1 cellular context compared by ENCODE assay signal in the genomic region with DNA sequence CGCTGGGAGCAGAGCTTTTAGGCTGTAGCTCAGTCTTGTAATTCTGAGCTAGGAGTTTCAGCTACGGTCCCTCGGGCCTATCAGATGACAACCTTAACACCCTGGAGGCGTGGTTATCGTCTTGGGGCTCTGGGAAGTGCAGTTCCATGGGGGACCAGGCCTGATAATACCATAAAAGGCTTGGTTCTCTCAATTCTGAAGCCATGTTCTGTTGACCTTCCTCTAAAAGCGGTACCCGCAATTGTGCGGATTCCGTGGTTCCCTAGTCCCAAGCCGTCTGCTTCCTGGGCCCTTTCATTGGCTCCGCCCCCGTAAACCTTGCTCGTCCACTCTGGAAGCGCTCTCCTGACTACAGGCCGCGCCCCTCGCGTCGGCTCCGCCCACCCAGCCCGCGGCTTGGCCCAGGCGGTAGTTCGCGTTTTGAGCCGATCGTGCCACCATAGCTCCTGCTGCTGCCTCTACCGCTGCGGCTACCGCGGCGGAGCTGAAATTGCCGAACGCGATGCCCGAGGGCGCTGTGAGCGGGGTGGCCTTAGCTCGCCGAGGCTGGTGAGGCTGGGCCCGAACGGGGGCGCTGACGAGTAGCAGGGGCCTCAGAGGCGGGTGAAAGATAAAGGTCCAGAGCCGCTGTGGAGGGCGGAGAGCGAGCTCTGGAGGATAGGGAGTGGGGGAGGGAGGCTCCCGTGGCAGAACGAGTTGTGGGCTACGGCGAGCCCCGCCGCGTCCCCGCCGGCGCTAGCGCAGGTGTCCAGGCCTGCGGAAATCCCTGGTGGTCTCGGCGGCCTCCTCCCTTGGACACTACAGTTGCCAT.
A peak's percentile ranks its signal among the peaks of the same experiment; 100 is the strongest.
TF ChIP-seq lines count a peak whose summit lies in the region.

A gene with protein sequence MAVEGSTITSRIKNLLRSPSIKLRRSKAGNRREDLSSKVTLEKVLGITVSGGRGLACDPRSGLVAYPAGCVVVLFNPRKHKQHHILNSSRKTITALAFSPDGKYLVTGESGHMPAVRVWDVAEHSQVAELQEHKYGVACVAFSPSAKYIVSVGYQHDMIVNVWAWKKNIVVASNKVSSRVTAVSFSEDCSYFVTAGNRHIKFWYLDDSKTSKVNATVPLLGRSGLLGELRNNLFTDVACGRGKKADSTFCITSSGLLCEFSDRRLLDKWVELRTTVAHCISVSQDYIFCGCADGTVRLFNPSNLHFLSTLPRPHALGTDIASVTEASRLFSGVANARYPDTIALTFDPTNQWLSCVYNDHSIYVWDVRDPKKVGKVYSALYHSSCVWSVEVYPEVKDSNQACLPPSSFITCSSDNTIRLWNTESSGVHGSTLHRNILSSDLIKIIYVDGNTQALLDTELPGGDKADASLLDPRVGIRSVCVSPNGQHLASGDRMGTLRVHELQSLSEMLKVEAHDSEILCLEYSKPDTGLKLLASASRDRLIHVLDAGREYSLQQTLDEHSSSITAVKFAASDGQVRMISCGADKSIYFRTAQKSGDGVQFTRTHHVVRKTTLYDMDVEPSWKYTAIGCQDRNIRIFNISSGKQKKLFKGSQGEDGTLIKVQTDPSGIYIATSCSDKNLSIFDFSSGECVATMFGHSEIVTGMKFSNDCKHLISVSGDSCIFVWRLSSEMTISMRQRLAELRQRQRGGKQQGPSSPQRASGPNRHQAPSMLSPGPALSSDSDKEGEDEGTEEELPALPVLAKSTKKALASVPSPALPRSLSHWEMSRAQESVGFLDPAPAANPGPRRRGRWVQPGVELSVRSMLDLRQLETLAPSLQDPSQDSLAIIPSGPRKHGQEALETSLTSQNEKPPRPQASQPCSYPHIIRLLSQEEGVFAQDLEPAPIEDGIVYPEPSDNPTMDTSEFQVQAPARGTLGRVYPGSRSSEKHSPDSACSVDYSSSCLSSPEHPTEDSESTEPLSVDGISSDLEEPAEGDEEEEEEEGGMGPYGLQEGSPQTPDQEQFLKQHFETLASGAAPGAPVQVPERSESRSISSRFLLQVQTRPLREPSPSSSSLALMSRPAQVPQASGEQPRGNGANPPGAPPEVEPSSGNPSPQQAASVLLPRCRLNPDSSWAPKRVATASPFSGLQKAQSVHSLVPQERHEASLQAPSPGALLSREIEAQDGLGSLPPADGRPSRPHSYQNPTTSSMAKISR (N-terminal part only) (plus strand): TSS at position 423 of the 811 bp plus-strand sequence. CDS start 792 bp downstream, outside the sequence.

TF ChIP-seq in HepG2, 621 proteins besides CTCF, POLR2A, EP300 and RAD21 (continued from another document and continues in another):
- TF ChIP-seq, protein P1, sequence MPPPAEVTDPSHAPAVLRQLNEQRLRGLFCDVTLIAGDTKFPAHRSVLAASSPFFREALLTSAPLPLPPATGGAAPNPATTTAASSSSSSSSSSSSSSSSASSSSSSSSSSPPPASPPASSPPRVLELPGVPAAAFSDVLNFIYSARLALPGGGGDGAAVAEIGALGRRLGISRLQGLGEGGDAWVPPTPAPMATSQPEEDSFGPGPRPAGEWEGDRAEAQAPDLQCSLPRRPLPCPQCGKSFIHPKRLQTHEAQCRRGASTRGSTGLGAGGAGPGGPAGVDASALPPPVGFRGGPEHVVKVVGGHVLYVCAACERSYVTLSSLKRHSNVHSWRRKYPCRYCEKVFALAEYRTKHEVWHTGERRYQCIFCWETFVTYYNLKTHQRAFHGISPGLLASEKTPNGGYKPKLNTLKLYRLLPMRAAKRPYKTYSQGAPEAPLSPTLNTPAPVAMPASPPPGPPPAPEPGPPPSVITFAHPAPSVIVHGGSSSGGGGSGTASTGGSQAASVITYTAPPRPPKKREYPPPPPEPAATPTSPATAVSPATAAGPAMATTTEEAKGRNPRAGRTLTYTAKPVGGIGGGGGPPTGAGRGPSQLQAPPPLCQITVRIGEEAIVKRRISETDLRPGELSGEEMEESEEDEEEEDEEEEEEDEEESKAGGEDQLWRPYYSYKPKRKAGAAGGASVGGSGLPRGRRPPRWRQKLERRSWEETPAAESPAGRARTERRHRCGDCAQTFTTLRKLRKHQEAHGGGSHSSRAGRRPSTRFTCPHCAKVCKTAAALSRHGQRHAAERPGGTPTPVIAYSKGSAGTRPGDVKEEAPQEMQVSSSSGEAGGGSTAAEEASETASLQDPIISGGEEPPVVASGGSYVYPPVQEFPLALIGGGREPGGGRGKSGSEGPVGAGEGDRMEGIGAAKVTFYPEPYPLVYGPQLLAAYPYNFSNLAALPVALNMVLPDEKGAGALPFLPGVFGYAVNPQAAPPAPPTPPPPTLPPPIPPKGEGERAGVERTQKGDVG (CRISPR knock-in tag; IDR thresholded peaks at IDR 0.05; ENCODE audit: borderline replicate concordance), result peak; percentile 89; the same call in 1 of the 2 replicates
- TF ChIP-seq MTA3 (CRISPR knock-in tag; IDR thresholded peaks at IDR 0.05) (no peak), ZNF547 (CRISPR knock-in tag; IDR thresholded peaks at IDR 0.05) (peak; percentile 85; the same call in 1 of the 2 replicates), SRSF1 (optimal IDR thresholded peaks at IDR 0.05; ENCODE audit: low read depth, low read length) (no peak), KDM6A (CRISPR knock-in tag; IDR thresholded peaks at IDR 0.05; ENCODE audit: low read depth) (no peak), GATAD1 (CRISPR knock-in tag; IDR thresholded peaks at IDR 0.05) (peak; percentile 90), ELF4 (CRISPR knock-in tag; IDR thresholded peaks at IDR 0.05; ENCODE audit: borderline replicate concordance) (no peak), HNRNPH1 (optimal IDR thresholded peaks at IDR 0.05; ENCODE audit: low read depth, low read length) (no peak), ZNF7 (CRISPR knock-in tag; IDR thresholded peaks at IDR 0.05) (no peak), ZNF232 (CRISPR knock-in tag; IDR thresholded peaks at IDR 0.05; ENCODE audit: borderline replicate concordance) (no peak; the same call in 1 of the 2 replicates), ZNF562 (CRISPR knock-in tag; IDR thresholded peaks at IDR 0.05; ENCODE audit: borderline replicate concordance) (no peak), ERF (CRISPR knock-in tag; IDR thresholded peaks at IDR 0.05) (peak; percentile 92; the same call in 1 of the 2 replicates), MAFF (IDR thresholded peaks at IDR 0.05; ENCODE audit: low read depth, low read length) (no peak), ZNF225 (CRISPR knock-in tag; IDR thresholded peaks at IDR 0.05) (no peak)
- TF ChIP-seq, protein P2, sequence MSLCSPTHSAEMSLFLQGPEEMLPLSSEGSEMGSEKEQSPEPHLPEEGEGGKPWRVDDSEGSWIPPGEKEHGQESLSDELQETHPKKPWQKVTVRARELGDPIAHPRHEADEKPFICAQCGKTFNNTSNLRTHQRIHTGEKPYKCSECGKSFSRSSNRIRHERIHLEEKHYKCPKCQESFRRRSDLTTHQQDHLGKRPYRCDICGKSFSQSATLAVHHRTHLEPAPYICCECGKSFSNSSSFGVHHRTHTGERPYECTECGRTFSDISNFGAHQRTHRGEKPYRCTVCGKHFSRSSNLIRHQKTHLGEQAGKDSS (CRISPR knock-in tag; IDR thresholded peaks at IDR 0.05; ENCODE audit: borderline replicate concordance, low read depth), result peak; percentile 98
- TF ChIP-seq, protein P3, sequence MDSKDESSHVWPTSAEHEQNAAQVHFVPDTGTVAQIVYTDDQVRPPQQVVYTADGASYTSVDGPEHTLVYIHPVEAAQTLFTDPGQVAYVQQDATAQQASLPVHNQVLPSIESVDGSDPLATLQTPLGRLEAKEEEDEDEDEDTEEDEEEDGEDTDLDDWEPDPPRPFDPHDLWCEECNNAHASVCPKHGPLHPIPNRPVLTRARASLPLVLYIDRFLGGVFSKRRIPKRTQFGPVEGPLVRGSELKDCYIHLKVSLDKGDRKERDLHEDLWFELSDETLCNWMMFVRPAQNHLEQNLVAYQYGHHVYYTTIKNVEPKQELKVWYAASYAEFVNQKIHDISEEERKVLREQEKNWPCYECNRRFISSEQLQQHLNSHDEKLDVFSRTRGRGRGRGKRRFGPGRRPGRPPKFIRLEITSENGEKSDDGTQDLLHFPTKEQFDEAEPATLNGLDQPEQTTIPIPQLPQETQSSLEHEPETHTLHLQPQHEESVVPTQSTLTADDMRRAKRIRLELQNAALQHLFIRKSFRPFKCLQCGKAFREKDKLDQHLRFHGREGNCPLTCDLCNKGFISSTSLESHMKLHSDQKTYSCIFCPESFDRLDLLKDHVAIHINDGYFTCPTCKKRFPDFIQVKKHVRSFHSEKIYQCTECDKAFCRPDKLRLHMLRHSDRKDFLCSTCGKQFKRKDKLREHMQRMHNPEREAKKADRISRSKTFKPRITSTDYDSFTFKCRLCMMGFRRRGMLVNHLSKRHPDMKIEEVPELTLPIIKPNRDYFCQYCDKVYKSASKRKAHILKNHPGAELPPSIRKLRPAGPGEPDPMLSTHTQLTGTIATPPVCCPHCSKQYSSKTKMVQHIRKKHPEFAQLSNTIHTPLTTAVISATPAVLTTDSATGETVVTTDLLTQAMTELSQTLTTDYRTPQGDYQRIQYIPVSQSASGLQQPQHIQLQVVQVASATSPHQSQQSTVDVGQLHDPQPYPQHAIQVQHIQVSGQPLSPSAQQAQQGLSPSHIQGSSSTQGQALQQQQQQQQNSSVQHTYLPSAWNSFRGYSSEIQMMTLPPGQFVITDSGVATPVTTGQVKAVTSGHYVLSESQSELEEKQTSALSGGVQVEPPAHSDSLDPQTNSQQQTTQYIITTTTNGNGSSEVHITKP (CRISPR knock-in tag; IDR thresholded peaks at IDR 0.05; ENCODE audit: low read depth), result peak; percentile 94
- TF ChIP-seq, protein P4, sequence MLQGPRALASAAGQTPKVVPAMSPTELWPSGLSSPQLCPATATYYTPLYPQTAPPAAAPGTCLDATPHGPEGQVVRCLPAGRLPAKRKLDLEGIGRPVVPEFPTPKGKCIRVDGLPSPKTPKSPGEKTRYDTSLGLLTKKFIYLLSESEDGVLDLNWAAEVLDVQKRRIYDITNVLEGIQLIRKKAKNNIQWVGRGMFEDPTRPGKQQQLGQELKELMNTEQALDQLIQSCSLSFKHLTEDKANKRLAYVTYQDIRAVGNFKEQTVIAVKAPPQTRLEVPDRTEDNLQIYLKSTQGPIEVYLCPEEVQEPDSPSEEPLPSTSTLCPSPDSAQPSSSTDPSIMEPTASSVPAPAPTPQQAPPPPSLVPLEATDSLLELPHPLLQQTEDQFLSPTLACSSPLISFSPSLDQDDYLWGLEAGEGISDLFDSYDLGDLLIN (CRISPR knock-in tag; IDR thresholded peaks at IDR 0.05; ENCODE audit: borderline replicate concordance), result no peak; the same call in 1 of the 2 replicates
- TF ChIP-seq, protein P5, sequence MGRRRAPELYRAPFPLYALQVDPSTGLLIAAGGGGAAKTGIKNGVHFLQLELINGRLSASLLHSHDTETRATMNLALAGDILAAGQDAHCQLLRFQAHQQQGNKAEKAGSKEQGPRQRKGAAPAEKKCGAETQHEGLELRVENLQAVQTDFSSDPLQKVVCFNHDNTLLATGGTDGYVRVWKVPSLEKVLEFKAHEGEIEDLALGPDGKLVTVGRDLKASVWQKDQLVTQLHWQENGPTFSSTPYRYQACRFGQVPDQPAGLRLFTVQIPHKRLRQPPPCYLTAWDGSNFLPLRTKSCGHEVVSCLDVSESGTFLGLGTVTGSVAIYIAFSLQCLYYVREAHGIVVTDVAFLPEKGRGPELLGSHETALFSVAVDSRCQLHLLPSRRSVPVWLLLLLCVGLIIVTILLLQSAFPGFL (CRISPR knock-in tag; IDR thresholded peaks at IDR 0.05), result no peak
- TF ChIP-seq, protein P6, sequence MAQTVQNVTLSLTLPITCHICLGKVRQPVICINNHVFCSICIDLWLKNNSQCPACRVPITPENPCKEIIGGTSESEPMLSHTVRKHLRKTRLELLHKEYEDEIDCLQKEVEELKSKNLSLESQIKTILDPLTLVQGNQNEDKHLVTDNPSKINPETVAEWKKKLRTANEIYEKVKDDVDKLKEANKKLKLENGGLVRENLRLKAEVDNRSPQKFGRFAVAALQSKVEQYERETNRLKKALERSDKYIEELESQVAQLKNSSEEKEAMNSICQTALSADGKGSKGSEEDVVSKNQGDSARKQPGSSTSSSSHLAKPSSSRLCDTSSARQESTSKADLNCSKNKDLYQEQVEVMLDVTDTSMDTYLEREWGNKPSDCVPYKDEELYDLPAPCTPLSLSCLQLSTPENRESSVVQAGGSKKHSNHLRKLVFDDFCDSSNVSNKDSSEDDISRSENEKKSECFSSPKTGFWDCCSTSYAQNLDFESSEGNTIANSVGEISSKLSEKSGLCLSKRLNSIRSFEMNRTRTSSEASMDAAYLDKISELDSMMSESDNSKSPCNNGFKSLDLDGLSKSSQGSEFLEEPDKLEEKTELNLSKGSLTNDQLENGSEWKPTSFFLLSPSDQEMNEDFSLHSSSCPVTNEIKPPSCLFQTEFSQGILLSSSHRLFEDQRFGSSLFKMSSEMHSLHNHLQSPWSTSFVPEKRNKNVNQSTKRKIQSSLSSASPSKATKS (CRISPR knock-in tag; IDR thresholded peaks at IDR 0.05), result no peak
- TF ChIP-seq, protein P7, sequence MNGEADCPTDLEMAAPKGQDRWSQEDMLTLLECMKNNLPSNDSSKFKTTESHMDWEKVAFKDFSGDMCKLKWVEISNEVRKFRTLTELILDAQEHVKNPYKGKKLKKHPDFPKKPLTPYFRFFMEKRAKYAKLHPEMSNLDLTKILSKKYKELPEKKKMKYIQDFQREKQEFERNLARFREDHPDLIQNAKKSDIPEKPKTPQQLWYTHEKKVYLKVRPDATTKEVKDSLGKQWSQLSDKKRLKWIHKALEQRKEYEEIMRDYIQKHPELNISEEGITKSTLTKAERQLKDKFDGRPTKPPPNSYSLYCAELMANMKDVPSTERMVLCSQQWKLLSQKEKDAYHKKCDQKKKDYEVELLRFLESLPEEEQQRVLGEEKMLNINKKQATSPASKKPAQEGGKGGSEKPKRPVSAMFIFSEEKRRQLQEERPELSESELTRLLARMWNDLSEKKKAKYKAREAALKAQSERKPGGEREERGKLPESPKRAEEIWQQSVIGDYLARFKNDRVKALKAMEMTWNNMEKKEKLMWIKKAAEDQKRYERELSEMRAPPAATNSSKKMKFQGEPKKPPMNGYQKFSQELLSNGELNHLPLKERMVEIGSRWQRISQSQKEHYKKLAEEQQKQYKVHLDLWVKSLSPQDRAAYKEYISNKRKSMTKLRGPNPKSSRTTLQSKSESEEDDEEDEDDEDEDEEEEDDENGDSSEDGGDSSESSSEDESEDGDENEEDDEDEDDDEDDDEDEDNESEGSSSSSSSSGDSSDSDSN (CRISPR knock-in tag; IDR thresholded peaks at IDR 0.05), result peak; percentile 98
- TF ChIP-seq, protein P8, sequence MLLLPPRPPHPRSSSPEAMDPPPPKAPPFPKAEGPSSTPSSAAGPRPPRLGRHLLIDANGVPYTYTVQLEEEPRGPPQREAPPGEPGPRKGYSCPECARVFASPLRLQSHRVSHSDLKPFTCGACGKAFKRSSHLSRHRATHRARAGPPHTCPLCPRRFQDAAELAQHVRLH (CRISPR knock-in tag; IDR thresholded peaks at IDR 0.05; ENCODE audit: borderline replicate concordance, low read depth), result peak; percentile 93; the same call in 1 of the 2 replicates
- TF ChIP-seq, protein P9, sequence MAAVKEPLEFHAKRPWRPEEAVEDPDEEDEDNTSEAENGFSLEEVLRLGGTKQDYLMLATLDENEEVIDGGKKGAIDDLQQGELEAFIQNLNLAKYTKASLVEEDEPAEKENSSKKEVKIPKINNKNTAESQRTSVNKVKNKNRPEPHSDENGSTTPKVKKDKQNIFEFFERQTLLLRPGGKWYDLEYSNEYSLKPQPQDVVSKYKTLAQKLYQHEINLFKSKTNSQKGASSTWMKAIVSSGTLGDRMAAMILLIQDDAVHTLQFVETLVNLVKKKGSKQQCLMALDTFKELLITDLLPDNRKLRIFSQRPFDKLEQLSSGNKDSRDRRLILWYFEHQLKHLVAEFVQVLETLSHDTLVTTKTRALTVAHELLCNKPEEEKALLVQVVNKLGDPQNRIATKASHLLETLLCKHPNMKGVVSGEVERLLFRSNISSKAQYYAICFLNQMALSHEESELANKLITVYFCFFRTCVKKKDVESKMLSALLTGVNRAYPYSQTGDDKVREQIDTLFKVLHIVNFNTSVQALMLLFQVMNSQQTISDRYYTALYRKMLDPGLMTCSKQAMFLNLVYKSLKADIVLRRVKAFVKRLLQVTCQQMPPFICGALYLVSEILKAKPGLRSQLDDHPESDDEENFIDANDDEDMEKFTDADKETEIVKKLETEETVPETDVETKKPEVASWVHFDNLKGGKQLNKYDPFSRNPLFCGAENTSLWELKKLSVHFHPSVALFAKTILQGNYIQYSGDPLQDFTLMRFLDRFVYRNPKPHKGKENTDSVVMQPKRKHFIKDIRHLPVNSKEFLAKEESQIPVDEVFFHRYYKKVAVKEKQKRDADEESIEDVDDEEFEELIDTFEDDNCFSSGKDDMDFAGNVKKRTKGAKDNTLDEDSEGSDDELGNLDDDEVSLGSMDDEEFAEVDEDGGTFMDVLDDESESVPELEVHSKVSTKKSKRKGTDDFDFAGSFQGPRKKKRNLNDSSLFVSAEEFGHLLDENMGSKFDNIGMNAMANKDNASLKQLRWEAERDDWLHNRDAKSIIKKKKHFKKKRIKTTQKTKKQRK (IDR thresholded peaks at IDR 0.05; ENCODE audit: low read length), result no peak
